ENCODE assay signal across 8 cellular contexts in genomic region chr1:227318852-227319607, GRCh38. TPM values are rescaled to one million over a fixed set of nuclear protein-coding genes. Genes with fewer than 3 reads are reported as not detected.
DNase-seq lines count a peak whose midpoint lies in the region; ATAC-seq and TF ChIP-seq lines count a peak whose summit lies in the region.

No MANE protein-coding gene starts in this region.

- intact Hi-C loops in breast epithelium (cut with DNase I; ENCODE audit: low total_unique reads) = loop anchor here (5.0 kb wide), 1 partner anchor 228 kb away; no protein-coding TSS in a partner anchor

- no peaks in the 10 kb centered on the region for H3K4me1 ChIP-seq in breast epithelium
- no peaks in the 10 kb centered on the region for H3K4me1 ChIP-seq in rectal smooth muscle tissue (ENCODE audit: control insufficient read depth, insufficient read depth, low read length)

- DNase-seq in NCI-H2196 (lab: John Stamatoyannopoulos, UW; ENCODE audit: unreplicated experiment) = peak; percentile 20
- DNase-seq in NCI-H2196 treated with DMSO at 0.1 percent for 48 hours (lab: John Stamatoyannopoulos, UW; ENCODE audit: unreplicated experiment) = no peak
- peak; percentile 65 for DNase-seq in NCI-H510A treated with DMSO at 0.1 percent for 48 hours (lab: John Stamatoyannopoulos, UW)
- peak; percentile 59 to 71 for DNase-seq in breast epithelium (ENCODE audit: low spot score in 2 of 2)

- ATAC-seq in GM21786 (IDR thresholded peaks at IDR 0.05; ENCODE audit: unreplicated experiment) = no peak
- no peak for ATAC-seq in GM21447 (IDR thresholded peaks at IDR 0.05; ENCODE audit: unreplicated experiment)

- H3K36me3 ChIP-seq in breast epithelium (no peaks in the 10 kb centered on the region), rectal smooth muscle tissue (ENCODE audit: control insufficient read depth, insufficient read depth, low read length) (no peaks in the 10 kb centered on the region)

- H3K9me3 ChIP-seq in breast epithelium (no peaks in the 10 kb centered on the region), iPS-18c (ENCODE audit: control insufficient read depth, insufficient read depth, low read length) (no peaks in the 10 kb centered on the region)

- H3K4me3 ChIP-seq in breast epithelium (peak overlapping the region; percentile 72 to 97 (median 93)), iPS-18c (ENCODE audit: insufficient read depth, low read depth, low read length) (peak overlapping the region; percentile 75), rectal smooth muscle tissue (ENCODE audit: low read length) (peak overlapping the region; percentile 93)

- no peaks in the 10 kb centered on the region for H3K27me3 ChIP-seq in breast epithelium
- H3K27me3 ChIP-seq in rectal smooth muscle tissue (ENCODE audit: control insufficient read depth, insufficient read depth, low read length) = no peaks in the 10 kb centered on the region

- no peak for TF ChIP-seq POLR2A in breast epithelium (IDR thresholded peaks at IDR 0.05)

- TF ChIP-seq CTCF in breast epithelium (IDR thresholded peaks at IDR 0.05) = no peak

- peak overlapping the region; percentile 88 to 99 for H3K27ac ChIP-seq in breast epithelium
- peak overlapping the region; percentile 93 for H3K27ac ChIP-seq in rectal smooth muscle tissue (ENCODE audit: low read depth, low read length)

- peak overlapping the region; percentile 6 for H3K9ac ChIP-seq in rectal smooth muscle tissue (ENCODE audit: low read length)

RNA-seq across cellular contexts. Expression of gene CDC42BPA, which starts 0.7 kb away (rescaled TPM):
- total RNA-seq in breast epithelium = 10 to 100 TPM; 39.8 to 54.7 (median 46.7) TPM
